In genomic region chr7:40341836-40342235, GRCh38 we compare ENCODE assay signal across 26 cellular contexts.
DNase-seq lines count a peak whose midpoint lies in the region; ATAC-seq, FAIRE-seq and TF ChIP-seq lines count a peak whose summit lies in the region.
"Had no signal": no experiment of that assay in that cellular context is flagged by ENCODE, and none has a peak within 500 bp of the region (broad histone marks: within the 10 kb centered on the region; RNA-seq: fewer than 3 reads in every experiment).

No MANE protein-coding gene starts in this region.

- dilution Hi-C loops in keratinocyte (cut with MboI; ENCODE audit: extremely low pct_ligation_motif_present, low sequenced_read_pairs), result no loop called here

- H3K9me3 ChIP-seq in keratinocyte (ENCODE audit: control insufficient read depth, low read depth, low read length), result no peaks in the 10 kb centered on the region
- H3K9me3 ChIP-seq in neural progenitor cell (ENCODE audit: low read depth), result no peaks in the 10 kb centered on the region
- H3K9me3 ChIP-seq: A549, BE2C had no signal

- H3K4me2 ChIP-seq in keratinocyte (ENCODE audit: control insufficient read depth, extremely low read depth, insufficient read depth, low read depth, low read length) (no peak overlapping the region), neural progenitor cell (no peak overlapping the region)
- H3K4me2 ChIP-seq: A549; BLaER1 treated with 17β-estradiol and CSF1 and Interleukin-3, amounts not matched to agents 10 nM and 100 nM; GM23338 had no signal

- peak; percentile 50 for ATAC-seq in stimulated activated naive CD8-positive, alpha-beta T cell treated with anti-CD3 and anti-CD28 coated beads, Interleukin-15, amount 100 ng/mL, for 72 hours
- no peak for ATAC-seq in stimulated activated naive CD8-positive, alpha-beta T cell treated with anti-CD3 and anti-CD28 coated beads, Interleukin-15, Interleukin-2, amounts not matched to agents 100 U/mL and 50 U/mL, for 24 hours
- no peak for ATAC-seq in natural killer cell treated with Interleukin-12 subunit alpha and Interleukin-12 subunit beta and Interleukin-15 and Interleukin-18, amount 100 ng/mL, for 72 hours
- ATAC-seq: A549, GM12878, GM23338, HCT116 had no signal

- H3K79me2 ChIP-seq in keratinocyte (ENCODE audit: control insufficient read depth, insufficient read depth, low read length), result no peaks in the 10 kb centered on the region
- H3K79me2 ChIP-seq in neural progenitor cell (ENCODE audit: low read depth), result no peaks in the 10 kb centered on the region

- H3K4me3 Mint-ChIP-seq in activated naive CD4-positive, alpha-beta T cell treated with anti-CD3 and anti-CD28 coated beads for 36 hours, result no peak overlapping the region
- H3K4me3 Mint-ChIP-seq in activated naive CD4-positive, alpha-beta T cell treated with anti-CD3 and anti-CD28 coated beads, Interleukin-2, amount 10 ng/mL, durations not matched to agents 7 days and 5 days, result no peak overlapping the region
- no peak overlapping the region for H3K4me3 Mint-ChIP-seq in stimulated activated naive CD8-positive, alpha-beta T cell treated with anti-CD3 and anti-CD28 coated beads, Interleukin-15, amount 100 ng/mL, for 72 hours
- no peak overlapping the region for H3K4me3 Mint-ChIP-seq in neural progenitor cell
- no peak overlapping the region for H3K4me3 Mint-ChIP-seq in natural killer cell treated with Interleukin-12 subunit alpha and Interleukin-12 subunit beta and Interleukin-15 and Interleukin-18, amount 100 ng/mL, for 72 hours
- H3K4me3 Mint-ChIP-seq: CD14-positive monocyte; CD4-positive, alpha-beta T cell; CD8-positive, alpha-beta memory T cell; GM23338; H9 had no signal

- peaks cover 5% of the 10 kb centered on the region for H3K9me3 Mint-ChIP-seq in activated naive CD4-positive, alpha-beta T cell treated with anti-CD3 and anti-CD28 coated beads for 36 hours
- no peaks in the 10 kb centered on the region for H3K9me3 Mint-ChIP-seq in activated naive CD4-positive, alpha-beta T cell treated with anti-CD3 and anti-CD28 coated beads, Interleukin-2, amount 10 ng/mL, durations not matched to agents 7 days and 5 days
- H3K9me3 Mint-ChIP-seq in stimulated activated naive CD8-positive, alpha-beta T cell treated with anti-CD3 and anti-CD28 coated beads, Interleukin-15, amount 100 ng/mL, for 72 hours, result peaks cover 8 to 21% of the 10 kb centered on the region in 2 donors
- peaks cover 18% of the 10 kb centered on the region for H3K9me3 Mint-ChIP-seq in neural progenitor cell
- H3K9me3 Mint-ChIP-seq in natural killer cell treated with Interleukin-12 subunit alpha and Interleukin-12 subunit beta and Interleukin-15 and Interleukin-18, amount 100 ng/mL, for 72 hours, result peaks cover 7% of the 10 kb centered on the region

- no peak overlapping the region for H2AFZ ChIP-seq in keratinocyte (ENCODE audit: control insufficient read depth, low read length)
- no peak overlapping the region for H2AFZ ChIP-seq in neural progenitor cell (replicated peaks)
- H2AFZ ChIP-seq: GM23338 had no signal

- no peak overlapping the region for H3K27ac ChIP-seq in keratinocyte (ENCODE audit: control insufficient read depth, insufficient read depth, low read length)
- H3K27ac ChIP-seq in neural progenitor cell, result no peak overlapping the region
- H3K27ac ChIP-seq: A549; BLaER1 treated with 17β-estradiol and CSF1 and Interleukin-3, amounts not matched to agents 10 nM and 100 nM had no signal

- H3K4me1 ChIP-seq in keratinocyte (ENCODE audit: control insufficient read depth, extremely low read depth, insufficient read depth, low read length), result no peaks in the 10 kb centered on the region
- H3K4me1 ChIP-seq in neural progenitor cell, result no peaks in the 10 kb centered on the region
- H3K4me1 ChIP-seq: A549; BE2C; BLaER1 treated with 17β-estradiol and CSF1 and Interleukin-3, amounts not matched to agents 10 nM and 100 nM had no signal

- H3K9ac ChIP-seq in keratinocyte (ENCODE audit: control insufficient read depth, extremely low read depth, insufficient read depth, low read length), result no peak overlapping the region
- H3K9ac ChIP-seq in neural progenitor cell, result no peak overlapping the region
- H3K9ac ChIP-seq: BLaER1 treated with 17β-estradiol and CSF1 and Interleukin-3, amounts not matched to agents 10 nM and 100 nM had no signal

- peak; percentile 5 for DNase-seq in activated naive CD4-positive, alpha-beta T cell treated with anti-CD3 and anti-CD28 coated beads for 36 hours
- DNase-seq in activated naive CD4-positive, alpha-beta T cell treated with anti-CD3 and anti-CD28 coated beads, Interleukin-2, amount 10 ng/mL, durations not matched to agents 7 days and 5 days, result no peak
- no peak for DNase-seq in stimulated activated naive CD8-positive, alpha-beta T cell treated with anti-CD3 and anti-CD28 coated beads, Interleukin-15, amount 100 ng/mL, for 72 hours
- DNase-seq in stimulated activated naive CD8-positive, alpha-beta T cell treated with anti-CD3 and anti-CD28 coated beads, Interleukin-15, Interleukin-2, amounts not matched to agents 100 U/mL and 50 U/mL, for 24 hours, result no peak
- DNase-seq in epithelial cell of esophagus (ENCODE audit: low read depth) (peak; percentile 81), keratinocyte (ENCODE audit: low read depth, low spot score) (peak; percentile 33), neural progenitor cell (ENCODE audit: low spot score) (no peak)
- no peak for DNase-seq in natural killer cell treated with Interleukin-12 subunit alpha and Interleukin-12 subunit beta and Interleukin-15 and Interleukin-18, amount 100 ng/mL, for 72 hours (ENCODE audit: low spot score)
- DNase-seq: 8988T; ACHN; AML-193; BE2C; CD4-positive, alpha-beta T cell; CD8-positive, alpha-beta memory T cell; DMS 273 treated with DMSO at 0.1 percent for 48 hours; DMS79; EL; GDM1; H9 had no signal

- no peak overlapping the region for H3K27ac Mint-ChIP-seq in activated naive CD4-positive, alpha-beta T cell treated with anti-CD3 and anti-CD28 coated beads for 36 hours
- H3K27ac Mint-ChIP-seq in activated naive CD4-positive, alpha-beta T cell treated with anti-CD3 and anti-CD28 coated beads, Interleukin-2, amount 10 ng/mL, durations not matched to agents 7 days and 5 days, result no peak overlapping the region
- H3K27ac Mint-ChIP-seq in stimulated activated naive CD8-positive, alpha-beta T cell treated with anti-CD3 and anti-CD28 coated beads, Interleukin-15, amount 100 ng/mL, for 72 hours, result no peak overlapping the region
- H3K27ac Mint-ChIP-seq in neural progenitor cell, result no peak overlapping the region
- H3K27ac Mint-ChIP-seq in natural killer cell treated with Interleukin-12 subunit alpha and Interleukin-12 subunit beta and Interleukin-15 and Interleukin-18, amount 100 ng/mL, for 72 hours, result no peak overlapping the region
- H3K27ac Mint-ChIP-seq: CD14-positive monocyte; CD4-positive, alpha-beta T cell; CD8-positive, alpha-beta memory T cell; GM23338 had no signal

- TF ChIP-seq CTCF in epithelial cell of esophagus (IDR thresholded peaks at IDR 0.05; ENCODE audit: insufficient read depth, low read depth, low read length, missing control alignments) (no peak), keratinocyte (optimal IDR thresholded peaks at IDR 0.05 in 1 of 3, IDR thresholded peaks at IDR 0.05 in 1 of 3, conservative IDR thresholded peaks at IDR 0.05 in 1 of 3; ENCODE audit: extremely low read depth in 1 of 3, insufficient read depth in 2 of 3, low read length in 3 of 3) (no peak), neural progenitor cell (IDR thresholded peaks at IDR 0.05) (no peak)

- no peaks in the 10 kb centered on the region for H3K27me3 Mint-ChIP-seq in activated naive CD4-positive, alpha-beta T cell treated with anti-CD3 and anti-CD28 coated beads for 36 hours (ENCODE audit: low read depth)
- H3K27me3 Mint-ChIP-seq in activated naive CD4-positive, alpha-beta T cell treated with anti-CD3 and anti-CD28 coated beads, Interleukin-2, amount 10 ng/mL, durations not matched to agents 7 days and 5 days, result no peaks in the 10 kb centered on the region
- no peaks in the 10 kb centered on the region for H3K27me3 Mint-ChIP-seq in stimulated activated naive CD8-positive, alpha-beta T cell treated with anti-CD3 and anti-CD28 coated beads, Interleukin-15, amount 100 ng/mL, for 72 hours
- H3K27me3 Mint-ChIP-seq in neural progenitor cell (ENCODE audit: insufficient read depth, low read depth), result no peaks in the 10 kb centered on the region
- H3K27me3 Mint-ChIP-seq in natural killer cell treated with Interleukin-12 subunit alpha and Interleukin-12 subunit beta and Interleukin-15 and Interleukin-18, amount 100 ng/mL, for 72 hours, result peaks cover 0 to 5% of the 10 kb centered on the region in 2 donors
- H3K27me3 Mint-ChIP-seq: CD4-positive, alpha-beta T cell; CD8-positive, alpha-beta memory T cell had no signal

- H3K36me3 Mint-ChIP-seq in activated naive CD4-positive, alpha-beta T cell treated with anti-CD3 and anti-CD28 coated beads for 36 hours (ENCODE audit: low read depth), result no peaks in the 10 kb centered on the region
- no peaks in the 10 kb centered on the region for H3K36me3 Mint-ChIP-seq in activated naive CD4-positive, alpha-beta T cell treated with anti-CD3 and anti-CD28 coated beads, Interleukin-2, amount 10 ng/mL, durations not matched to agents 7 days and 5 days
- no peaks in the 10 kb centered on the region for H3K36me3 Mint-ChIP-seq in neural progenitor cell
- H3K36me3 Mint-ChIP-seq in natural killer cell treated with Interleukin-12 subunit alpha and Interleukin-12 subunit beta and Interleukin-15 and Interleukin-18, amount 100 ng/mL, for 72 hours, result peaks cover 8% of the 10 kb centered on the region
- H3K36me3 Mint-ChIP-seq: CD14-positive monocyte had no signal

- intact Hi-C loops in activated naive CD4-positive, alpha-beta T cell treated with anti-CD3 and anti-CD28 coated beads for 36 hours (cut with micrococcal nuclease), result no loop called here

- no peaks in the 10 kb centered on the region for H3K9me1 ChIP-seq in keratinocyte (ENCODE audit: control insufficient read depth, extremely low read depth, insufficient read depth, low read length)

- CTCF ChIA-PET in activated naive CD4-positive, alpha-beta T cell treated with anti-CD3 and anti-CD28 coated beads for 36 hours (lab: Charles Lee), result interaction anchor here (0.7 to 1.1 kb wide), 2 partner anchors 12 to 241 kb away, joined by 3 to 5 read pairs; no protein-coding TSS in a partner anchor
- CTCF ChIA-PET in activated naive CD4-positive, alpha-beta T cell treated with anti-CD3 and anti-CD28 coated beads, Interleukin-2, amount 10 ng/mL, durations not matched to agents 7 days and 5 days (lab: Charles Lee), result interaction anchor here (0.9 kb wide), 1 partner anchor 12 kb away, joined by 3 read pairs; no protein-coding TSS in a partner anchor

- H4K20me1 ChIP-seq in keratinocyte (ENCODE audit: control insufficient read depth, extremely low read depth, insufficient read depth, low read length) (no peaks in the 10 kb centered on the region), neural progenitor cell (ENCODE audit: low read depth) (no peaks in the 10 kb centered on the region)
- H4K20me1 ChIP-seq: BLaER1 treated with 17β-estradiol and CSF1 and Interleukin-3, amounts not matched to agents 10 nM and 100 nM had no signal

- H3K4me1 Mint-ChIP-seq in activated naive CD4-positive, alpha-beta T cell treated with anti-CD3 and anti-CD28 coated beads for 36 hours (ENCODE audit: low read depth), result peaks cover 2% of the 10 kb centered on the region
- no peaks in the 10 kb centered on the region for H3K4me1 Mint-ChIP-seq in activated naive CD4-positive, alpha-beta T cell treated with anti-CD3 and anti-CD28 coated beads, Interleukin-2, amount 10 ng/mL, durations not matched to agents 7 days and 5 days
- peaks cover 8% of the 10 kb centered on the region for H3K4me1 Mint-ChIP-seq in stimulated activated naive CD8-positive, alpha-beta T cell treated with anti-CD3 and anti-CD28 coated beads, Interleukin-15, amount 100 ng/mL, for 72 hours
- peaks cover 3% of the 10 kb centered on the region for H3K4me1 Mint-ChIP-seq in neural progenitor cell
- no peaks in the 10 kb centered on the region for H3K4me1 Mint-ChIP-seq in natural killer cell treated with Interleukin-12 subunit alpha and Interleukin-12 subunit beta and Interleukin-15 and Interleukin-18, amount 100 ng/mL, for 72 hours (ENCODE audit: low read depth in 2 of 2)
- H3K4me1 Mint-ChIP-seq: CD14-positive monocyte; CD8-positive, alpha-beta memory T cell; GM23338; H9 had no signal

- H3K4me3 ChIP-seq in epithelial cell of esophagus (ENCODE audit: low read length), result no peak overlapping the region
- no peak overlapping the region for H3K4me3 ChIP-seq in keratinocyte (ENCODE audit: control insufficient read depth in 2 of 3, extremely low read depth in 1 of 3, insufficient read depth in 2 of 3, low read depth in 1 of 3, low read length in 3 of 3)
- no peak overlapping the region for H3K4me3 ChIP-seq in neural progenitor cell
- H3K4me3 ChIP-seq: A549; BLaER1 treated with 17β-estradiol and CSF1 and Interleukin-3, amounts not matched to agents 10 nM and 100 nM; GM12878; GM23338 had no signal

- peak; percentile 95 for FAIRE-seq in keratinocyte (lab: Jason Lieb, UNC)
- FAIRE-seq: A549, D721Med, GM12878 had no signal

- no peaks in the 10 kb centered on the region for H3K36me3 ChIP-seq in keratinocyte (ENCODE audit: control insufficient read depth in 2 of 2, extremely low read depth in 1 of 2, insufficient read depth in 2 of 2, low read length in 2 of 2)
- no peaks in the 10 kb centered on the region for H3K36me3 ChIP-seq in neural progenitor cell
- H3K36me3 ChIP-seq: BE2C; BLaER1 treated with 17β-estradiol and CSF1 and Interleukin-3, amounts not matched to agents 10 nM and 100 nM had no signal

- no peaks in the 10 kb centered on the region for H3F3A ChIP-seq in neural progenitor cell (ENCODE audit: low read depth)

- H3K27me3 ChIP-seq in keratinocyte (ENCODE audit: control insufficient read depth, extremely low read depth, insufficient read depth, low read length) (no peaks in the 10 kb centered on the region), neural progenitor cell (no peaks in the 10 kb centered on the region)
- H3K27me3 ChIP-seq: BE2C; BLaER1 treated with 17β-estradiol and CSF1 and Interleukin-3, amounts not matched to agents 10 nM and 100 nM had no signal

Comparison
In these comparisons a context has a peak if more than half of its experiments do, and no peak if none do; other contexts are left out.
1. DNase-seq: peak in activated naive CD4-positive, alpha-beta T cell treated with anti-CD3 and anti-CD28 coated beads for 36 hours (single experiment), epithelial cell of esophagus (single experiment) and keratinocyte (single experiment); none in activated naive CD4-positive, alpha-beta T cell treated with anti-CD3 and anti-CD28 coated beads, Interleukin-2, amount 10 ng/mL, durations not matched to agents 7 days and 5 days (single experiment), stimulated activated naive CD8-positive, alpha-beta T cell treated with anti-CD3 and anti-CD28 coated beads, Interleukin-15, amount 100 ng/mL, for 72 hours (0 of 2), stimulated activated naive CD8-positive, alpha-beta T cell treated with anti-CD3 and anti-CD28 coated beads, Interleukin-15, Interleukin-2, amounts not matched to agents 100 U/mL and 50 U/mL, for 24 hours (single experiment), neural progenitor cell (single experiment) and natural killer cell treated with Interleukin-12 subunit alpha and Interleukin-12 subunit beta and Interleukin-15 and Interleukin-18, amount 100 ng/mL, for 72 hours (single experiment).